ENCODE assay signal across 8 cellular contexts in genomic region chr5:180809403-180810209, GRCh38. TPM values are rescaled to one million over a fixed set of nuclear protein-coding genes. Genes with fewer than 3 reads are reported as not detected.
DNase-seq lines count a peak whose midpoint lies in the region; TF ChIP-seq lines count a peak whose summit lies in the region.

No MANE protein-coding gene starts in this region.

- no peaks in the 10 kb centered on the region for H3K27me3 ChIP-seq in testis

- H3K4me1 ChIP-seq in testis: peaks cover 55% of the 10 kb centered on the region

- H3K27ac ChIP-seq in testis: peak overlapping the region; percentile 99 to 100

- no peaks in the 10 kb centered on the region for H3K36me3 ChIP-seq in testis (ENCODE audit: low read depth, missing control alignments)

- no peak for TF ChIP-seq CTCF in testis (IDR thresholded peaks at IDR 0.05)

- DNase-seq in GF-D8 (lab: John Stamatoyannopoulos, UW) (peak; percentile 74), HCEC 1CT (peak; percentile 92), M059J (ENCODE audit: low read depth) (peak; percentile 89), SHP77 (lab: John Stamatoyannopoulos, UW) (peak; percentile 77 to 79), globus pallidus (ENCODE audit: low spot score) (peak; percentile 92), occipital lobe (lab: John Stamatoyannopoulos, UW) (peak; percentile 69), testis (peak; percentile 95)
- DNase-seq in activated naive CD4-positive, alpha-beta T cell treated with anti-CD3 and anti-CD28 coated beads, Interleukin-2, amount 50 U/mL, for 16 hours: peak; percentile 79

- peak overlapping the region; percentile 65 to 71 for H3K4me3 ChIP-seq in testis

- 2 to 4% methylated on average over 12 to 40 of the region's 40 CpGs for WGBS in testis, 2 donors

- intact Hi-C loops in testis (cut with DNase I; ENCODE audit: low total_unique reads): no loop called here

- TF ChIP-seq POLR2A in testis (IDR thresholded peaks at IDR 0.05): no peak

- no peaks in the 10 kb centered on the region for H3K9me3 ChIP-seq in testis

RNA-seq across cellular contexts. Expression of gene MGAT1, which starts 7.0 kb away (rescaled TPM):
- 66.3 and 107 TPM in 2 replicates for total RNA-seq in M059J (2014; rRNA removed; shearing (Covaris generic))
- total RNA-seq in occipital lobe (28.7 TPM), testis (100 to 1,000 TPM in 1 of 2 donors, 10 to 100 TPM in 1; 95.8 to 136 TPM)
- 106 TPM for polyA plus RNA-seq in testis (ENCODE audit: insufficient read depth, low read depth, low replicate concordance)

RNA-seq across cellular contexts. Expression of gene ZFP62, which starts 51.5 kb away (rescaled TPM):
- 8.4 and 16.9 TPM in 2 replicates for total RNA-seq in M059J (2014; rRNA removed; shearing (Covaris generic))
- 52.3 TPM for total RNA-seq in occipital lobe
- total RNA-seq in testis: 10 to 100 TPM; 27.1 to 32.3 TPM
- polyA plus RNA-seq in testis (ENCODE audit: insufficient read depth, low read depth, low replicate concordance): 29.2 TPM

Comparison
In these comparisons a context has a peak if more than half of its experiments do, and no peak if none do; other contexts are left out.
1. Peak in every context shown above with its lines: DNase-seq, H3K4me3 ChIP-seq and H3K27ac ChIP-seq.